In the genomic region with DNA sequence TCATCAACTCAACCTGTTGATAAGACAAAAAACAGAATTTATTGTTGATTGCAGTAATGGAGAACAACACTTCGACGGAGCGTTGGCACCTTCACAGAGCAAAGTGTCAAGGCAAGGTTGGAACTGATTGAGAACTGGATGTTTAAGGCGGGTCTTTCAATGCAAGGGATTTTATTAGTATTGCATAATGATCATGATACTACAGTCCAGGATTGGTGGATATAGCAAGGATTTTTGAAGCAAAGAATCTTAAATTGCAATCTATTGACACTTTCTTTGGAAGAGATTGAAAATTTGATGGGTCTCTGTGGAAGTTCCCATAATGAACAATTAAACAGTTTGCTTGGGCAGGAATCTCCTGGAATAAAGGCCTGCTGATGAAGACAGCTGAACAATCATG, we compare ENCODE assay signal across 8 cellular contexts. TPM values are rescaled to one million over a fixed set of nuclear protein-coding genes. Genes with fewer than 3 reads are reported as not detected.
DNase-seq lines count a peak whose midpoint lies in the region; ATAC-seq and TF ChIP-seq lines count a peak whose summit lies in the region.

No MANE protein-coding gene starts in this region.

- TF ChIP-seq CTCF in GM23338 (conservative IDR thresholded peaks at IDR 0.05; ENCODE audit: low read depth in 2 of 2) (no peak), foreskin fibroblast (IDR thresholded peaks at IDR 0.05; ENCODE audit: low read depth, low read length) (no peak)

- H3K79me2 ChIP-seq in GM23338 (replicated peaks; ENCODE audit: insufficient read depth): no peaks in the 10 kb centered on the region

- no peaks in the 10 kb centered on the region for H3K9me3 ChIP-seq in SJCRH30 (replicated peaks)

- no peaks in the 10 kb centered on the region for H3K27me3 ChIP-seq in GM23338 (ENCODE audit: insufficient read depth)
- H3K27me3 ChIP-seq in SJCRH30: no peaks in the 10 kb centered on the region
- H3K27me3 ChIP-seq in rectal smooth muscle tissue (ENCODE audit: control insufficient read depth, insufficient read depth, low read length): no peaks in the 10 kb centered on the region

- peak overlapping the region; percentile 33; the same call in 1 of the 2 replicates for H2AFZ ChIP-seq in GM23338

- peak overlapping the region; percentile 94 for H3K4me3 Mint-ChIP-seq in GM23338

- H3K4me3 ChIP-seq in GM23338: peak overlapping the region; percentile 70
- H3K4me3 ChIP-seq in SJCRH30: peak overlapping the region; percentile 64; the same call in 1 of the 2 replicates
- H3K4me3 ChIP-seq in foreskin fibroblast (ENCODE audit: low read depth in 1 of 2, low read length in 2 of 2): peak overlapping the region; percentile 71 to 91
- peak overlapping the region; percentile 93 for H3K4me3 ChIP-seq in rectal smooth muscle tissue (ENCODE audit: low read length)

- peaks cover 4% of the 10 kb centered on the region; the same call in 2 of the 3 replicates for H3K4me1 Mint-ChIP-seq in GM23338

- H3K36me3 ChIP-seq in GM23338 (ENCODE audit: insufficient read depth) (peaks cover 3% of the 10 kb centered on the region; the same call in 1 of the 2 replicates), SJCRH30 (peaks cover 13% of the 10 kb centered on the region), rectal smooth muscle tissue (ENCODE audit: control insufficient read depth, insufficient read depth, low read length) (peaks cover 2% of the 10 kb centered on the region)

- no peaks in the 10 kb centered on the region for H3K27me3 Mint-ChIP-seq in GM23338 (ENCODE audit: insufficient read depth, low read depth, poor library complexity)

- 0 out of 2 replicates have a peak, but pooled peaks cover 5% of the 10 kb centered on the region for H3K4me1 ChIP-seq in GM23338 (ENCODE audit: insufficient read depth)
- peaks cover 19% of the 10 kb centered on the region for H3K4me1 ChIP-seq in SJCRH30
- peaks cover 9% of the 10 kb centered on the region for H3K4me1 ChIP-seq in rectal smooth muscle tissue (ENCODE audit: control insufficient read depth, insufficient read depth, low read length)

- no peaks in the 10 kb centered on the region for H3K9me2 ChIP-seq in GM23338 (ENCODE audit: insufficient read depth)

- DNase-seq in GM23338 (ENCODE audit: low spot score) (no peak), SJCRH30 (no peak), foreskin fibroblast (no peak), GOT3 (lab: John Stamatoyannopoulos, UW) (no peak), NCI-H187 treated with DMSO at 0.1 percent for 48 hours (lab: John Stamatoyannopoulos, UW) (no peak), left lobe of liver (ENCODE audit: low spot score) (no peak)

- H3F3A ChIP-seq in GM23338 (replicated peaks; ENCODE audit: low read depth): no peaks in the 10 kb centered on the region

- H4K20me1 ChIP-seq in GM23338 (replicated peaks; ENCODE audit: insufficient read depth): 0 out of 2 replicates have a peak, but pooled peaks cover 3% of the 10 kb centered on the region

- H3K27ac ChIP-seq in GM23338 (ENCODE audit: low read depth) (no peak overlapping the region), SJCRH30 (no peak overlapping the region), rectal smooth muscle tissue (ENCODE audit: low read depth, low read length) (no peak overlapping the region)

- H3K36me3 Mint-ChIP-seq in GM23338 (ENCODE audit: low read depth): peaks cover 14% of the 10 kb centered on the region; the same call in 2 of the 3 replicates

- H3K9me3 Mint-ChIP-seq in GM23338: peaks cover 20% of the 10 kb centered on the region

- H3K4me2 ChIP-seq in GM23338: peak overlapping the region; percentile 45

- no peak overlapping the region for H3K27ac Mint-ChIP-seq in GM23338

- H3K9ac ChIP-seq in rectal smooth muscle tissue (ENCODE audit: low read length): no peak overlapping the region

- ATAC-seq in GM23338 (no peak), GM19324 (IDR thresholded peaks at IDR 0.05; ENCODE audit: low FRiP score, unreplicated experiment) (no peak), left lobe of liver (no peak)

TF ChIP-seq in GM23338, 12 proteins besides CTCF, POLR2A, EP300 and RAD21 (continues in another document):
- TF ChIP-seq STAT1 (IDR thresholded peaks at IDR 0.05; ENCODE audit: unreplicated experiment) (no peak), CREB1 (CRISPR knock-in tag; IDR thresholded peaks at IDR 0.05; ENCODE audit: low read depth) (no peak)
- TF ChIP-seq, protein P1, sequence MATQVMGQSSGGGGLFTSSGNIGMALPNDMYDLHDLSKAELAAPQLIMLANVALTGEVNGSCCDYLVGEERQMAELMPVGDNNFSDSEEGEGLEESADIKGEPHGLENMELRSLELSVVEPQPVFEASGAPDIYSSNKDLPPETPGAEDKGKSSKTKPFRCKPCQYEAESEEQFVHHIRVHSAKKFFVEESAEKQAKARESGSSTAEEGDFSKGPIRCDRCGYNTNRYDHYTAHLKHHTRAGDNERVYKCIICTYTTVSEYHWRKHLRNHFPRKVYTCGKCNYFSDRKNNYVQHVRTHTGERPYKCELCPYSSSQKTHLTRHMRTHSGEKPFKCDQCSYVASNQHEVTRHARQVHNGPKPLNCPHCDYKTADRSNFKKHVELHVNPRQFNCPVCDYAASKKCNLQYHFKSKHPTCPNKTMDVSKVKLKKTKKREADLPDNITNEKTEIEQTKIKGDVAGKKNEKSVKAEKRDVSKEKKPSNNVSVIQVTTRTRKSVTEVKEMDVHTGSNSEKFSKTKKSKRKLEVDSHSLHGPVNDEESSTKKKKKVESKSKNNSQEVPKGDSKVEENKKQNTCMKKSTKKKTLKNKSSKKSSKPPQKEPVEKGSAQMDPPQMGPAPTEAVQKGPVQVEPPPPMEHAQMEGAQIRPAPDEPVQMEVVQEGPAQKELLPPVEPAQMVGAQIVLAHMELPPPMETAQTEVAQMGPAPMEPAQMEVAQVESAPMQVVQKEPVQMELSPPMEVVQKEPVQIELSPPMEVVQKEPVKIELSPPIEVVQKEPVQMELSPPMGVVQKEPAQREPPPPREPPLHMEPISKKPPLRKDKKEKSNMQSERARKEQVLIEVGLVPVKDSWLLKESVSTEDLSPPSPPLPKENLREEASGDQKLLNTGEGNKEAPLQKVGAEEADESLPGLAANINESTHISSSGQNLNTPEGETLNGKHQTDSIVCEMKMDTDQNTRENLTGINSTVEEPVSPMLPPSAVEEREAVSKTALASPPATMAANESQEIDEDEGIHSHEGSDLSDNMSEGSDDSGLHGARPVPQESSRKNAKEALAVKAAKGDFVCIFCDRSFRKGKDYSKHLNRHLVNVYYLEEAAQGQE (IDR thresholded peaks at IDR 0.05; ENCODE audit: unreplicated experiment): no peak

RNA-seq across cellular contexts. Expression of a gene that starts 0.6 kb away (rescaled TPM):
- 3.8 and 5.0 TPM in 2 replicates for total RNA-seq in GM23338 (2014; rRNA removed; shearing (Covaris generic))
- 3.4 and 5.1 TPM in 2 replicates for polyA plus RNA-seq in GM23338 (2016; fragmentation: Nextera tagmentation; extraction: Ambion mirVana)
- total RNA-seq in SJCRH30 (2014; rRNA removed; shearing (Covaris generic)): 8.0 and 8.2 TPM in 2 replicates
- total RNA-seq in left lobe of liver: 2.5 TPM

RNA-seq across cellular contexts. Expression of a gene that starts 45.8 kb away (rescaled TPM):
- 1.8 and 4.2 TPM in 2 replicates for total RNA-seq in GM23338 (2014; rRNA removed; shearing (Covaris generic))
- polyA plus RNA-seq in GM23338 (2016; fragmentation: Nextera tagmentation; extraction: Ambion mirVana): 2.5 and 2.7 TPM in 2 replicates
- 0.08 TPM in 2 replicates for total RNA-seq in SJCRH30 (2014; rRNA removed; shearing (Covaris generic))
- not detected for total RNA-seq in left lobe of liver

RNA-seq across cellular contexts. Expression of a gene that starts 51.0 kb away (rescaled TPM):
- total RNA-seq in GM23338 (2014; rRNA removed; shearing (Covaris generic)): 4.2 and 4.6 TPM in 2 replicates
- polyA plus RNA-seq in GM23338 (2016; fragmentation: Nextera tagmentation; extraction: Ambion mirVana): 1.4 and 3.0 TPM in 2 replicates
- 8.5 and 11.7 TPM in 2 replicates for total RNA-seq in SJCRH30 (2014; rRNA removed; shearing (Covaris generic))
- total RNA-seq in left lobe of liver: 1.1 TPM
